26 cellular contexts compared by ENCODE assay signal in the genomic region with DNA sequence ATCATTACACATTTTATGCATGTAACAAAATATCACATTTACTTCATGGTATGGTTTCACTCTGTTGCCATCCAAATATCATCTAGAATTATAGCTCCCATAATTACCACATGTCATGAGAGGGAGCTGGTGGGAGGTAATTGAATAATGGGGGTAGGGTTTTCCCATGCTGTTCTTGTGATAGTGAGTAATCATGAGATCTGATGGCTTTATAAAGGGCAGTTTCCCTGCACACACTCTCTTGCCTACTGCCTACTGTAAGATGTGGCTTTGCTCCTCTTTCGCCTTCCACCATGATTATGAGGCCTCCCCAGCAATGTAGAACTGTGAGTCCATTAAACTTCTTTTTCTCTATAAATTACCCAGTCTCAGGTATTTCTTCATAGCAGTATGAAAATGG.
"Had no signal": no experiment of that assay in that cellular context is flagged by ENCODE, and none has a peak within 500 bp of the region (broad histone marks: within the 10 kb centered on the region; RNA-seq: fewer than 3 reads in every experiment).

No MANE protein-coding gene starts in this region.

- H3K4me3 Mint-ChIP-seq: dendritic cell treated with granulocyte-macrophage colony-stimulating factor and Interleukin-4, amounts not matched to agents 40 ng/mL and 50 ng/mL, for 4 days; endodermal cell; mesothelial cell of epicardium; naive B cell; natural killer cell treated with Interleukin-12 subunit alpha and Interleukin-12 subunit beta and Interleukin-15 and Interleukin-18, amount 100 ng/mL, for 72 hours; neural crest cell; stimulated activated naive B cell treated with anti-CD40 and anti-IgM and Interleukin-4, amounts not matched to agents 10 μg/mL and 1 μg/mL and 100 μg/mL, for 72 hours had no signal

- H3K27me3 Mint-ChIP-seq: dendritic cell treated with granulocyte-macrophage colony-stimulating factor and Interleukin-4, amounts not matched to agents 40 ng/mL and 50 ng/mL, for 4 days; stimulated activated naive B cell treated with anti-CD40 and anti-IgM and Interleukin-4, amounts not matched to agents 10 μg/mL and 1 μg/mL and 100 μg/mL, for 72 hours had no signal

- H3K4me3 ChIP-seq: colonic mucosa, gastroesophageal sphincter, heart left ventricle, hepatocyte, lung, mucosa of descending colon, pancreas, right lobe of liver, stomach, thyroid gland had no signal

- H3K27ac ChIP-seq: colonic mucosa, epithelial cell of prostate, gastroesophageal sphincter, heart left ventricle, hepatocyte, neutrophil, pancreas, right lobe of liver, stomach, thyroid gland had no signal

- H3K4me1 Mint-ChIP-seq: endodermal cell, neural crest cell had no signal

- DNase-seq: colonic mucosa; effector CD8-positive, alpha-beta T cell; endodermal cell; heart left ventricle; kidney; mucosa of descending colon; naive B cell; right lobe of liver; small intestine; stimulated activated CD4-positive, alpha-beta T cell treated with anti-CD3 and anti-CD28 coated beads, Interleukin-15, amount 100 ng/mL, for 24 hours; stimulated activated CD4-positive, alpha-beta T cell treated with anti-CD3 and anti-CD28 coated beads, Interleukin-2, amount 100 ng/mL, for 48 hours; stimulated activated naive B cell treated with anti-CD40 and anti-IgM and Interleukin-4, amounts not matched to agents 10 μg/mL and 1 μg/mL and 100 μg/mL, for 72 hours; stomach; thyroid gland had no signal

- H3K36me3 ChIP-seq: colonic mucosa, gastroesophageal sphincter, heart left ventricle, neutrophil, pancreas, right lobe of liver, stomach, thyroid gland had no signal

- H3K4me1 ChIP-seq: colonic mucosa, gastroesophageal sphincter, heart left ventricle, pancreas, right lobe of liver, stomach, thyroid gland had no signal

- ATAC-seq: esophagus mucosa; gastroesophageal sphincter; heart left ventricle; left lobe of liver; mucosa of descending colon; natural killer cell treated with Interleukin-12 subunit alpha and Interleukin-12 subunit beta and Interleukin-15 and Interleukin-18, amount 100 ng/mL, for 72 hours; pancreas; right lobe of liver; stimulated activated naive B cell treated with anti-CD40 and anti-IgM and Interleukin-4, amounts not matched to agents 10 μg/mL and 1 μg/mL and 100 μg/mL, for 72 hours had no signal

- H3K27ac Mint-ChIP-seq: dendritic cell treated with granulocyte-macrophage colony-stimulating factor and Interleukin-4, amounts not matched to agents 40 ng/mL and 50 ng/mL, for 4 days; endodermal cell; mesothelial cell of epicardium; naive B cell; natural killer cell treated with Interleukin-12 subunit alpha and Interleukin-12 subunit beta and Interleukin-15 and Interleukin-18, amount 100 ng/mL, for 72 hours; stimulated activated naive B cell treated with anti-CD40 and anti-IgM and Interleukin-4, amounts not matched to agents 10 μg/mL and 1 μg/mL and 100 μg/mL, for 72 hours had no signal

- H3K9me3 ChIP-seq: colonic mucosa, neutrophil, pancreas, right lobe of liver, thyroid gland had no signal
